ENCODE assay signal across 24 cellular contexts in genomic region chr19:310781-311496, GRCh38. TPM values are rescaled to one million over a fixed set of nuclear protein-coding genes. Genes with fewer than 3 reads are reported as not detected.
A peak's percentile ranks its signal among the peaks of the same experiment; 100 is the strongest.
DNase-seq lines count a peak whose midpoint lies in the region; ATAC-seq and TF ChIP-seq lines count a peak whose summit lies in the region.
"Had no signal": no experiment of that assay in that cellular context is flagged by ENCODE, and none has a peak within 500 bp of the region (broad histone marks: within the 10 kb centered on the region; RNA-seq: fewer than 3 reads in every experiment).

No MANE protein-coding gene starts in this region.

- H3K4me3 ChIP-seq in lower lobe of right lung (peak overlapping the region; percentile 51), subcutaneous abdominal adipose tissue (ENCODE audit: low read depth in 1 of 5, low read length in 5 of 5) (peak overlapping the region in 4 of 5 donors; percentile 33 to 68 (median 58))

- DNase-seq in T-helper 17 cell (no peak), lower lobe of right lung (no peak), retina (no peak), NCI-H774 (lab: John Stamatoyannopoulos, UW) (no peak)
- no peak for DNase-seq in effector memory CD8-positive, alpha-beta T cell
- DNase-seq: activated CD4-positive, alpha-beta T cell treated with anti-CD3 and anti-CD28 coated beads for 48 hours; activated CD8-positive, alpha-beta memory T cell treated with anti-CD3 and anti-CD28 coated beads, Interleukin-2, amount 10 ng/mL, durations not matched to agents 7 days and 5 days; activated naive CD8-positive, alpha-beta T cell treated with anti-CD3 and anti-CD28 coated beads, Interleukin-2, amount 50 U/mL, for 24 hours; CD8-positive, alpha-beta T cell; DMS79; glutamatergic neuron; H9; KBM-7; NCI-H748 treated with DMSO at 0.1 percent for 48 hours; occipital lobe; SIG-M5; stimulated activated CD4-positive, alpha-beta T cell treated with anti-CD3 and anti-CD28 coated beads, Interleukin-1b, Interleukin-23, amount 100 ng/mL, for 48 hours; stimulated activated naive CD4-positive, alpha-beta T cell; T-helper 1 cell had no signal

- no peak overlapping the region for H3K4me3 Mint-ChIP-seq in T-helper 17 cell
- H3K4me3 Mint-ChIP-seq in dendritic cell treated with granulocyte-macrophage colony-stimulating factor and Interleukin-4, amounts not matched to agents 40 ng/mL and 50 ng/mL, for 4 days = peak overlapping the region; percentile 0
- H3K4me3 Mint-ChIP-seq in effector memory CD8-positive, alpha-beta T cell = no peak overlapping the region
- H3K4me3 Mint-ChIP-seq: activated CD8-positive, alpha-beta memory T cell treated with anti-CD3 and anti-CD28 coated beads, Interleukin-2, amount 10 ng/mL, durations not matched to agents 7 days and 5 days; activated naive CD8-positive, alpha-beta T cell treated with anti-CD3 and anti-CD28 coated beads, Interleukin-2, amount 50 U/mL, for 24 hours; activated T-helper 17 cell treated with anti-CD3 and anti-CD28 coated beads, Interleukin-2, amount 50 U/mL, for 72 hours; CD8-positive, alpha-beta T cell; H9 had no signal

- H3K36me3 Mint-ChIP-seq in T-helper 17 cell (ENCODE audit: low read depth) = peaks cover 3% of the 10 kb centered on the region
- peaks cover 90% of the 10 kb centered on the region for H3K36me3 Mint-ChIP-seq in dendritic cell treated with granulocyte-macrophage colony-stimulating factor and Interleukin-4, amounts not matched to agents 40 ng/mL and 50 ng/mL, for 4 days (ENCODE audit: low read depth)
- peaks cover 5% of the 10 kb centered on the region for H3K36me3 Mint-ChIP-seq in effector memory CD8-positive, alpha-beta T cell (ENCODE audit: insufficient read depth)

- no peaks in the 10 kb centered on the region for H3K9me3 Mint-ChIP-seq in dendritic cell treated with granulocyte-macrophage colony-stimulating factor and Interleukin-4, amounts not matched to agents 40 ng/mL and 50 ng/mL, for 4 days
- no peaks in the 10 kb centered on the region for H3K9me3 Mint-ChIP-seq in effector memory CD8-positive, alpha-beta T cell
- H3K9me3 Mint-ChIP-seq: activated naive CD8-positive, alpha-beta T cell treated with anti-CD3 and anti-CD28 coated beads, Interleukin-2, amount 50 U/mL, for 24 hours; activated T-helper 17 cell treated with anti-CD3 and anti-CD28 coated beads, Interleukin-2, amount 50 U/mL, for 72 hours; CD8-positive, alpha-beta T cell; H9 had no signal

- H3K27ac ChIP-seq in lower lobe of right lung (peak overlapping the region; percentile 78), subcutaneous abdominal adipose tissue (ENCODE audit: low read depth, low read length) (peak overlapping the region; percentile 23)

- no peaks in the 10 kb centered on the region for H3K27me3 ChIP-seq in lower lobe of right lung (ENCODE audit: low read depth)
- H3K27me3 ChIP-seq in subcutaneous abdominal adipose tissue (ENCODE audit: control insufficient read depth in 5 of 5, insufficient read depth in 4 of 5, low read length in 5 of 5) = no peaks in the 10 kb centered on the region

- H3K9me3 ChIP-seq in T-helper 17 cell (ENCODE audit: control insufficient read depth, low read length, poor library complexity, severe bottlenecking) (no peaks in the 10 kb centered on the region), lower lobe of right lung (no peaks in the 10 kb centered on the region), subcutaneous abdominal adipose tissue (ENCODE audit: control insufficient read depth in 5 of 5, low read length in 5 of 5) (no peaks in the 10 kb centered on the region)

- peak overlapping the region in 3 of 5 donors; percentile 35 to 70 (median 41) for H3K9ac ChIP-seq in subcutaneous abdominal adipose tissue (ENCODE audit: low read length in 5 of 5)

- H3K4me1 Mint-ChIP-seq in T-helper 17 cell = no peaks in the 10 kb centered on the region
- no peaks in the 10 kb centered on the region for H3K4me1 Mint-ChIP-seq in dendritic cell treated with granulocyte-macrophage colony-stimulating factor and Interleukin-4, amounts not matched to agents 40 ng/mL and 50 ng/mL, for 4 days (ENCODE audit: low read depth)
- H3K4me1 Mint-ChIP-seq in effector memory CD8-positive, alpha-beta T cell (ENCODE audit: low read depth in 2 of 2) = peaks cover 3 to 12% of the 10 kb centered on the region in 2 donors
- H3K4me1 Mint-ChIP-seq: activated naive CD8-positive, alpha-beta T cell treated with anti-CD3 and anti-CD28 coated beads, Interleukin-2, amount 50 U/mL, for 24 hours; brain; H9 had no signal

- H3K27ac Mint-ChIP-seq in T-helper 17 cell = peak overlapping the region; percentile 54
- no peak overlapping the region for H3K27ac Mint-ChIP-seq in dendritic cell treated with granulocyte-macrophage colony-stimulating factor and Interleukin-4, amounts not matched to agents 40 ng/mL and 50 ng/mL, for 4 days
- no peak overlapping the region for H3K27ac Mint-ChIP-seq in effector memory CD8-positive, alpha-beta T cell
- H3K27ac Mint-ChIP-seq: activated CD8-positive, alpha-beta memory T cell treated with anti-CD3 and anti-CD28 coated beads, Interleukin-2, amount 10 ng/mL, durations not matched to agents 7 days and 5 days; activated naive CD8-positive, alpha-beta T cell treated with anti-CD3 and anti-CD28 coated beads, Interleukin-2, amount 50 U/mL, for 24 hours; activated T-helper 17 cell treated with anti-CD3 and anti-CD28 coated beads, Interleukin-2, amount 50 U/mL, for 72 hours; CD8-positive, alpha-beta T cell had no signal

- TF ChIP-seq CTCF in lower lobe of right lung (IDR thresholded peaks at IDR 0.05) = no peak

- H3K27me3 Mint-ChIP-seq in T-helper 17 cell = no peaks in the 10 kb centered on the region
- no peaks in the 10 kb centered on the region for H3K27me3 Mint-ChIP-seq in dendritic cell treated with granulocyte-macrophage colony-stimulating factor and Interleukin-4, amounts not matched to agents 40 ng/mL and 50 ng/mL, for 4 days
- no peaks in the 10 kb centered on the region for H3K27me3 Mint-ChIP-seq in effector memory CD8-positive, alpha-beta T cell
- H3K27me3 Mint-ChIP-seq: activated CD8-positive, alpha-beta memory T cell treated with anti-CD3 and anti-CD28 coated beads, Interleukin-2, amount 10 ng/mL, durations not matched to agents 7 days and 5 days; activated naive CD8-positive, alpha-beta T cell treated with anti-CD3 and anti-CD28 coated beads, Interleukin-2, amount 50 U/mL, for 24 hours; activated T-helper 17 cell treated with anti-CD3 and anti-CD28 coated beads, Interleukin-2, amount 50 U/mL, for 72 hours; brain had no signal

- H3K4me1 ChIP-seq in lower lobe of right lung = peaks cover 6% of the 10 kb centered on the region
- H3K4me1 ChIP-seq in subcutaneous abdominal adipose tissue (ENCODE audit: control insufficient read depth in 5 of 5, insufficient read depth in 5 of 5, low read length in 5 of 5) = peaks cover 0 to 24% (median 0%) of the 10 kb centered on the region in 5 donors

- intact Hi-C loops in dendritic cell treated with granulocyte-macrophage colony-stimulating factor and Interleukin-4, amounts not matched to agents 40 ng/mL and 50 ng/mL, for 4 days (cut with micrococcal nuclease) = no loop called here
- intact Hi-C loops in lower lobe of right lung (cut with DNase I) = no loop called here

- ATAC-seq in T-helper 17 cell (no peak), lower lobe of right lung (peak in 1 of 2 donors; percentile 5), GM21515 (IDR thresholded peaks at IDR 0.05; ENCODE audit: unreplicated experiment) (no peak)
- no peak for ATAC-seq in effector memory CD8-positive, alpha-beta T cell (replicated peaks)
- ATAC-seq: activated CD8-positive, alpha-beta memory T cell treated with anti-CD3 and anti-CD28 coated beads, Interleukin-2, amount 10 ng/mL, durations not matched to agents 7 days and 5 days; activated naive CD8-positive, alpha-beta T cell treated with anti-CD3 and anti-CD28 coated beads, Interleukin-2, amount 50 U/mL, for 24 hours; activated T-helper 17 cell treated with anti-CD3 and anti-CD28 coated beads, Interleukin-2, amount 50 U/mL, for 72 hours; CD8-positive, alpha-beta T cell had no signal

- H3K36me3 ChIP-seq in lower lobe of right lung (peaks cover 73% of the 10 kb centered on the region), subcutaneous abdominal adipose tissue (ENCODE audit: control insufficient read depth in 5 of 5, insufficient read depth in 5 of 5, low read length in 5 of 5) (peaks cover 7 to 83% (median 75%) of the 10 kb centered on the region in 5 donors)

RNA-seq across cellular contexts. Expression of gene PLPP2, which starts 19.7 kb away (rescaled TPM):
- total RNA-seq in T-helper 17 cell (1 to 10 TPM in 1 of 2 donors, under 1 TPM in 1; 0.60 to 2.3 TPM), lower lobe of right lung (11.7 TPM)
- total RNA-seq: activated CD8-positive, alpha-beta memory T cell treated with anti-CD3 and anti-CD28 coated beads, Interleukin-2, amount 10 ng/mL, durations not matched to agents 7 days and 5 days had no signal

RNA-seq across cellular contexts. Expression of gene MIER2, which starts 33.7 kb away (rescaled TPM):
- total RNA-seq in T-helper 17 cell = 10 to 100 TPM; 13.1 to 13.8 TPM
- 39.4 TPM for total RNA-seq in lower lobe of right lung
